ENCODE assay signal across 10 cellular contexts in genomic region chr4:146124023-146124680, GRCh38. TPM values are rescaled to one million over a fixed set of nuclear protein-coding genes. Genes with fewer than 3 reads are reported as not detected.
DNase-seq lines count a peak whose midpoint lies in the region; ATAC-seq and TF ChIP-seq lines count a peak whose summit lies in the region.
"Had no signal": no experiment of that assay in that cellular context is flagged by ENCODE, and none has a peak within 500 bp of the region (broad histone marks: within the 10 kb centered on the region; RNA-seq: fewer than 3 reads in every experiment).

No MANE protein-coding gene starts in this region.

- peak; percentile 8 for DNase-seq in fibroblast of the aortic adventitia (ENCODE audit: low read depth)
- DNase-seq in nephron progenitor cell = no peak
- DNase-seq in superior temporal gyrus (ENCODE audit: extremely low spot score) = no peak
- DNase-seq in hepatic stellate cell (ENCODE audit: low spot score) = no peak
- no peak for DNase-seq in MG63
- DNase-seq: DND-41, NCI-H1105 had no signal

- H3K4me3 ChIP-seq in fibroblast of the aortic adventitia (ENCODE audit: low read depth, low read length) = no peak overlapping the region
- H3K4me3 ChIP-seq in MG63 = no peak overlapping the region

- H3K9me3 ChIP-seq in MG63 = no peaks in the 10 kb centered on the region

- no peaks in the 10 kb centered on the region for H3K9me3 Mint-ChIP-seq in nephron progenitor cell

- H3K27me3 ChIP-seq in MG63 = no peaks in the 10 kb centered on the region

- no peak overlapping the region for H3K4me3 Mint-ChIP-seq in nephron progenitor cell

- peak; percentile 91 for ATAC-seq in GM18498 (IDR thresholded peaks at IDR 0.05; ENCODE audit: unreplicated experiment)
- peak; percentile 97 for ATAC-seq in GM21367 (IDR thresholded peaks at IDR 0.05; ENCODE audit: unreplicated experiment)
- ATAC-seq in HG03139 (IDR thresholded peaks at IDR 0.05; ENCODE audit: unreplicated experiment) = peak; percentile 92

- H3K4me1 Mint-ChIP-seq in nephron progenitor cell = no peaks in the 10 kb centered on the region

- no peak for TF ChIP-seq CTCF in fibroblast of the aortic adventitia (IDR thresholded peaks at IDR 0.05; ENCODE audit: insufficient read depth, low read length)
- no peak for TF ChIP-seq CTCF in nephron progenitor cell (IDR thresholded peaks at IDR 0.05)

- no peaks in the 10 kb centered on the region for H3K36me3 ChIP-seq in MG63

- no peaks in the 10 kb centered on the region for H3K36me3 Mint-ChIP-seq in nephron progenitor cell (ENCODE audit: low read depth)

- H3K27me3 Mint-ChIP-seq in nephron progenitor cell (ENCODE audit: low read depth, poor library complexity) = no peaks in the 10 kb centered on the region

- no peak overlapping the region for H3K27ac Mint-ChIP-seq in nephron progenitor cell

RNA-seq across cellular contexts. Expression of gene LSM6, which starts 51.4 kb away (rescaled TPM):
- total RNA-seq in fibroblast of the aortic adventitia (ENCODE audit: low replicate concordance) = 26.2 and 32.2 TPM in 2 replicates
- total RNA-seq in MG63 (2014; rRNA removed; shearing (Covaris generic); ENCODE audit: low replicate concordance) = 32.4 and 63.0 TPM in 2 replicates
